ENCODE assay signal across 1 cellular context in genomic region chr17:6712058-6712853, GRCh38.
TF ChIP-seq lines count a peak whose summit lies in the region.

No MANE protein-coding gene starts in this region.

TF ChIP-seq in HepG2, 621 proteins besides CTCF, POLR2A, EP300 and RAD21 (continued from another document and continues in another):
- TF ChIP-seq ZNF646 (CRISPR knock-in tag; IDR thresholded peaks at IDR 0.05) (no peak), ZNF740 (CRISPR knock-in tag; IDR thresholded peaks at IDR 0.05) (no peak), NRL (CRISPR knock-in tag; IDR thresholded peaks at IDR 0.05; ENCODE audit: borderline replicate concordance) (no peak), HOXD1 (CRISPR knock-in tag; IDR thresholded peaks at IDR 0.05) (no peak), ZNF253 (CRISPR knock-in tag; IDR thresholded peaks at IDR 0.05; ENCODE audit: borderline replicate concordance) (no peak), TP53 (CRISPR knock-in tag; conservative IDR thresholded peaks at IDR 0.05) (no peak), SP5 (CRISPR knock-in tag; IDR thresholded peaks at IDR 0.05; ENCODE audit: borderline replicate concordance, low read depth) (no peak), CEBPZ (IDR thresholded peaks at IDR 0.05; ENCODE audit: low read length) (no peak), MLX (CRISPR knock-in tag; IDR thresholded peaks at IDR 0.05) (no peak), ARNT2 (CRISPR knock-in tag; IDR thresholded peaks at IDR 0.05; ENCODE audit: low read depth) (no peak), GPN1 (CRISPR knock-in tag; IDR thresholded peaks at IDR 0.05; ENCODE audit: borderline replicate concordance) (no peak), ETV6 (CRISPR knock-in tag; conservative IDR thresholded peaks at IDR 0.05) (no peak), NKX3-1 (CRISPR knock-in tag; IDR thresholded peaks at IDR 0.05) (peak; percentile 38; the same call in 1 of the 2 replicates), ZBTB14 (CRISPR knock-in tag; IDR thresholded peaks at IDR 0.05) (no peak), PRDM10 (CRISPR knock-in tag; IDR thresholded peaks at IDR 0.05; ENCODE audit: low read depth) (0 out of 2 replicates have a peak, but pooled peaks have one; percentile 25), MEF2D (CRISPR knock-in tag; IDR thresholded peaks at IDR 0.05) (no peak), ASH2L (IDR thresholded peaks at IDR 0.05; ENCODE audit: insufficient read length, low read depth, low read length) (no peak), JUND (CRISPR knock-in tag; IDR thresholded peaks at IDR 0.05) (no peak), GABPA (IDR thresholded peaks at IDR 0.05; ENCODE audit: low read depth, low read length) (no peak), GABPA (CRISPR knock-in tag; IDR thresholded peaks at IDR 0.05; ENCODE audit: low read depth) (no peak), HHEX (CRISPR knock-in tag; IDR thresholded peaks at IDR 0.05) (no peak), ZMAT5 (CRISPR knock-in tag; IDR thresholded peaks at IDR 0.05; ENCODE audit: borderline replicate concordance, low read depth) (no peak), BRCA1 (CRISPR knock-in tag; IDR thresholded peaks at IDR 0.05) (no peak), STAT6 (CRISPR knock-in tag; IDR thresholded peaks at IDR 0.05; ENCODE audit: borderline replicate concordance) (no peak), ZBTB8A (CRISPR knock-in tag; IDR thresholded peaks at IDR 0.05; ENCODE audit: borderline replicate concordance, low read depth) (peak; percentile 18; the same call in 1 of the 2 replicates), CHD2 (IDR thresholded peaks at IDR 0.05; ENCODE audit: low read depth, low read length) (no peak), TBX2 (CRISPR knock-in tag; IDR thresholded peaks at IDR 0.05; ENCODE audit: borderline replicate concordance) (no peak; the same call in 1 of the 2 replicates), JUN (CRISPR knock-in tag; IDR thresholded peaks at IDR 0.05) (peak; percentile 23; the same call in 1 of the 2 replicates), ARID5B (CRISPR knock-in tag; IDR thresholded peaks at IDR 0.05) (no peak; the same call in 1 of the 2 replicates), SSRP1 (CRISPR knock-in tag; IDR thresholded peaks at IDR 0.05) (peak; percentile 96; the same call in 1 of the 2 replicates), REPIN1 (CRISPR knock-in tag; IDR thresholded peaks at IDR 0.05; ENCODE audit: borderline replicate concordance, low read depth) (peak; percentile 71; the same call in 1 of the 2 replicates)
